ENCODE assay signal across 24 cellular contexts in genomic region chr4:116520886-116521285, GRCh38.
"Had no signal": no experiment of that assay in that cellular context is flagged by ENCODE, and none has a peak within 500 bp of the region (broad histone marks: within the 10 kb centered on the region; RNA-seq: fewer than 3 reads in every experiment).

No MANE protein-coding gene starts in this region.

- FAIRE-seq: small intestine, urothelium cell line had no signal

- ATAC-seq: natural killer cell; psoas muscle; sciatic nerve; stimulated activated effector memory CD8-positive, alpha-beta T cell treated with anti-CD3 and anti-CD28 coated beads, Interleukin-12 subunit alpha, Interleukin-12 subunit beta, amount 100 ng/mL, for 72 hours; upper lobe of right lung had no signal

- H3K27me3 ChIP-seq: neural progenitor cell, neutrophil, right atrium auricular region, spleen, suprapubic skin, tibial artery, upper lobe of right lung had no signal

- DNase-seq: islet precursor cell; left ventricle myocardium inferior; mesendoderm; naive B cell; natural killer cell; nephron progenitor cell; occipital lobe; psoas muscle; small intestine; spleen; stimulated activated CD4-positive, alpha-beta T cell treated with anti-CD3 and anti-CD28 coated beads, Interleukin-4, amount 100 ng/mL, for 24 hours; stimulated activated naive CD4-positive, alpha-beta T cell; tibial artery; trophoblast cell; upper lobe of right lung had no signal

- H3K36me3 ChIP-seq: left ventricle myocardium inferior, neural progenitor cell, neutrophil, right atrium auricular region, spleen, suprapubic skin, thoracic aorta, tibial artery, upper lobe of right lung had no signal

- H3K9me3 ChIP-seq: neutrophil, psoas muscle, right atrium auricular region, suprapubic skin, thoracic aorta, tibial artery, upper lobe of right lung had no signal

- H3K4me3 ChIP-seq: left ventricle myocardium inferior, lung, neural progenitor cell, psoas muscle, right atrium auricular region, spleen, suprapubic skin, thoracic aorta, tibial artery, upper lobe of right lung had no signal
